Comparison of ENCODE assay signal across 16 cellular contexts in genomic region chr11:78196661-78197091, GRCh38.
"Had no signal": no experiment of that assay in that cellular context is flagged by ENCODE, and none has a peak within 500 bp of the region (broad histone marks: within the 10 kb centered on the region; RNA-seq: fewer than 3 reads in every experiment).

No MANE protein-coding gene starts in this region.

- H3K27me3 ChIP-seq: heart right ventricle, left lung, stomach had no signal

- H3K9me3 Mint-ChIP-seq: naive B cell had no signal

- ATAC-seq: esophagus mucosa, left lung, psoas muscle had no signal

- H3K9me3 ChIP-seq: heart right ventricle, left lung, neutrophil, psoas muscle, stomach had no signal

- DNase-seq: effector memory CD4-positive, alpha-beta T cell; heart right ventricle; hypothalamus; islet precursor cell; left lung; mesendoderm; naive B cell; psoas muscle; stimulated activated CD4-positive, alpha-beta T cell treated with anti-CD3 and anti-CD28 coated beads, Interleukin-15, amount 100 ng/mL, for 24 hours; stimulated activated CD4-positive, alpha-beta T cell treated with anti-CD3 and anti-CD28 coated beads, Interleukin-1b, Interleukin-23, amount 100 ng/mL, for 48 hours; stimulated activated CD4-positive, alpha-beta T cell treated with anti-CD3 and anti-CD28 coated beads, Interleukin-4, amount 100 ng/mL, for 24 hours; stimulated activated naive CD4-positive, alpha-beta T cell; stomach; trophoblast cell had no signal

- H3K4me3 ChIP-seq: heart right ventricle, left lung, psoas muscle, stomach had no signal

- H3K36me3 Mint-ChIP-seq: naive B cell had no signal

- H3K27ac ChIP-seq: heart right ventricle, left lung, neutrophil, psoas muscle, stomach had no signal

- H3K27ac Mint-ChIP-seq: naive B cell had no signal
